Comparison of ENCODE assay signal across 8 cellular contexts in the genomic region with DNA sequence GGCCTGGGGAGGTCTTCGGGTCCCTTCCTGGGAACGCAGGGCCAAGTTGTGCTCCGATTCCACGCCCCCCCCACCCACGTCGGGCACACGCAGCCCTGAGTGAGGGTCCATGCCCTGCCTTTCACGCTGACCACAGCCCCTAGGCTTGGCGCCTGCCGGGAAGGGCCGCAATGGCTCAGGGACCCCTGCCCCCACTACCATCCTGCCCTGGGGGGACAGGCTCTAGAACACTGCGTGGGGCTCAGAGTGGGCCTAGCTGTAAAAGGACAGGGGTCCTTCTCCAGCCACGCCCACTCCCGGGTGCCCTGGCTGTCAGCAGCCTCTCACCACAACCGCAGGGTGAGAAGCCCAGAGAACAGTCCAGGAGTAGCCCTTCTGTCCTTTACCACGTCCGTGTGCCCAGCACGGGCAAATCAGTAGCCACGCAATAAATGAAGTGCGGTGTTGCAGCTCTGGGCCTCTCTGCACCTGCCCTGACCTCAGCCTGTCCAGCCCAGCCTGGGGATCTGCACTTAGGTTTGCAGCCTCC. TPM values are rescaled to one million over a fixed set of nuclear protein-coding genes. Genes with fewer than 3 reads are reported as not detected.
DNase-seq lines count a peak whose midpoint lies in the region; ATAC-seq, FAIRE-seq and TF ChIP-seq lines count a peak whose summit lies in the region.

No MANE protein-coding gene starts in this region.

- no peak for TF ChIP-seq CTCF in nephron (IDR thresholded peaks at IDR 0.05; ENCODE audit: unreplicated experiment in 3 of 3)

- H3K27me3 Mint-ChIP-seq in effector memory CD8-positive, alpha-beta T cell, result no peaks in the 10 kb centered on the region
- H3K27me3 Mint-ChIP-seq in nephron (ENCODE audit: low read depth), result peaks cover 45% of the 10 kb centered on the region

- DNase-seq in NCI-H1092 (lab: John Stamatoyannopoulos, UW) (peak; percentile 23), GM12892 (ENCODE audit: insufficient read length) (no peak), Kasumi-1 (lab: John Stamatoyannopoulos, UW) (no peak)
- DNase-seq in effector memory CD8-positive, alpha-beta T cell, result no peak
- no peak for DNase-seq in activated CD4-positive, alpha-beta T cell treated with anti-CD3 and anti-CD28 coated beads, Interleukin-2, amount 50 U/mL, for 1 hour

- H3K9me3 Mint-ChIP-seq in effector memory CD8-positive, alpha-beta T cell, result no peaks in the 10 kb centered on the region
- H3K9me3 Mint-ChIP-seq in nephron, result no peaks in the 10 kb centered on the region

- H3K4me1 Mint-ChIP-seq in effector memory CD8-positive, alpha-beta T cell (ENCODE audit: low read depth in 2 of 2), result peaks cover 63 to 67% of the 10 kb centered on the region in 2 donors
- peaks cover 25% of the 10 kb centered on the region for H3K4me1 Mint-ChIP-seq in nephron

- H4K20me1 ChIP-seq in BLaER1 treated with 17β-estradiol and CSF1 and Interleukin-3, amounts not matched to agents 10 nM and 100 nM, result peaks cover 0 to 5% (median 0%) of the 10 kb centered on the region in 11 experiments; a peak in 1 of 22 replicates

- peak overlapping the region; percentile 86 to 100 (median 99) for H3K4me2 ChIP-seq in BLaER1 treated with 17β-estradiol and CSF1 and Interleukin-3, amounts not matched to agents 10 nM and 100 nM

- no peaks in the 10 kb centered on the region for H3K36me3 ChIP-seq in BLaER1 treated with 17β-estradiol and CSF1 and Interleukin-3, amounts not matched to agents 10 nM and 100 nM

- peak overlapping the region; percentile 65 to 83 (median 78) for H3K9ac ChIP-seq in BLaER1 treated with 17β-estradiol and CSF1 and Interleukin-3, amounts not matched to agents 10 nM and 100 nM

- peaks cover 55 to 80% (median 71%) of the 10 kb centered on the region in 10 experiments for H3K4me1 ChIP-seq in BLaER1 treated with 17β-estradiol and CSF1 and Interleukin-3, amounts not matched to agents 10 nM and 100 nM

- peak overlapping the region; percentile 84 to 89 for H3K4me3 Mint-ChIP-seq in effector memory CD8-positive, alpha-beta T cell
- H3K4me3 Mint-ChIP-seq in nephron, result peak overlapping the region; percentile 73 to 88 (median 86)

- no peaks in the 10 kb centered on the region for H3K9me3 ChIP-seq in BLaER1 treated with 17β-estradiol and CSF1 and Interleukin-3, amounts not matched to agents 10 nM and 100 nM (replicated peaks in 1 of 11)

- peak overlapping the region; percentile 38 to 67 (median 64); a peak in 20 of 22 replicates for H3K27ac ChIP-seq in BLaER1 treated with 17β-estradiol and CSF1 and Interleukin-3, amounts not matched to agents 10 nM and 100 nM

- peak; percentile 3 for ATAC-seq in effector memory CD8-positive, alpha-beta T cell (replicated peaks)
- no peak for ATAC-seq in HG02970 (IDR thresholded peaks at IDR 0.05; ENCODE audit: low FRiP score, unreplicated experiment)

- H3K4me3 ChIP-seq in BLaER1 treated with 17β-estradiol and CSF1 and Interleukin-3, amounts not matched to agents 10 nM and 100 nM, result peak overlapping the region; percentile 67 to 77 (median 68)

- peaks cover 6 to 28% (median 17%) of the 10 kb centered on the region in 11 experiments; a peak in 20 of 22 replicates for H3K27me3 ChIP-seq in BLaER1 treated with 17β-estradiol and CSF1 and Interleukin-3, amounts not matched to agents 10 nM and 100 nM

- no peak for FAIRE-seq in GM12892 (lab: Jason Lieb, UNC)

- peaks cover 51% of the 10 kb centered on the region for H3K36me3 Mint-ChIP-seq in effector memory CD8-positive, alpha-beta T cell (ENCODE audit: insufficient read depth)
- no peaks in the 10 kb centered on the region for H3K36me3 Mint-ChIP-seq in nephron (ENCODE audit: low read depth)

- TF ChIP-seq POLR2A in GM12892 (IDR thresholded peaks at IDR 0.05; ENCODE audit: low read depth, low read length), result no peak

- peak overlapping the region; percentile 90 to 93 for H3K27ac Mint-ChIP-seq in effector memory CD8-positive, alpha-beta T cell
- H3K27ac Mint-ChIP-seq in nephron, result peak overlapping the region in 1 of 3 experiments; percentile 42

RNA-seq across cellular contexts. Expression of a gene that starts 9.4 kb away (rescaled TPM):
- 1.3 TPM for polyA plus RNA-seq in GM12892 (2012; ENCODE audit: missing spikeins)
